ENCODE assay signal across 8 cellular contexts in genomic region chr17:50721194-50722010, GRCh38. TPM values are rescaled to one million over a fixed set of nuclear protein-coding genes. Genes with fewer than 3 reads are reported as not detected.
DNase-seq lines count a peak whose midpoint lies in the region; ATAC-seq, FAIRE-seq and TF ChIP-seq lines count a peak whose summit lies in the region.

No MANE protein-coding gene starts in this region.

- no peak for ATAC-seq in activated T-helper 17 cell treated with anti-CD3 and anti-CD28 coated beads, Interleukin-2, amount 50 U/mL, for 72 hours (replicated peaks)
- ATAC-seq in thoracic aorta (ENCODE audit: insufficient number of reproducible peaks, low FRiP score, low read depth) (no peak), HG02981 (IDR thresholded peaks at IDR 0.05; ENCODE audit: unreplicated experiment) (no peak)

- H3K4me1 ChIP-seq in keratinocyte (ENCODE audit: control insufficient read depth, extremely low read depth, insufficient read depth, low read length) (peaks cover 20% of the 10 kb centered on the region), thoracic aorta (ENCODE audit: control insufficient read depth in 1 of 2, low read depth in 2 of 2) (peaks cover 41 to 58% of the 10 kb centered on the region in 2 donors)

- peaks cover 70% of the 10 kb centered on the region for H3K79me2 ChIP-seq in keratinocyte (ENCODE audit: control insufficient read depth, insufficient read depth, low read length)

- H3K27ac Mint-ChIP-seq in activated T-helper 17 cell treated with anti-CD3 and anti-CD28 coated beads, Interleukin-2, amount 50 U/mL, for 72 hours: peak overlapping the region; percentile 88

- H3K27me3 ChIP-seq in keratinocyte (ENCODE audit: control insufficient read depth, extremely low read depth, insufficient read depth, low read length) (no peaks in the 10 kb centered on the region), thoracic aorta (replicated peaks; ENCODE audit: insufficient read depth) (no peaks in the 10 kb centered on the region)

- H2AFZ ChIP-seq in keratinocyte (ENCODE audit: control insufficient read depth, low read length): no peak overlapping the region

- H3K27ac ChIP-seq in keratinocyte (ENCODE audit: control insufficient read depth, insufficient read depth, low read length) (peak overlapping the region; percentile 97), thoracic aorta (peak overlapping the region in 1 of 2 donors; percentile 94)

- POLR2A ChIA-PET in HEK293T (lab: Yijun Ruan, JAX): interaction anchor here (0.7 kb wide), 1 partner anchor 13 kb away, joined by 4 read pairs; no protein-coding TSS in a partner anchor

- peak overlapping the region; percentile 90 for H3K4me3 Mint-ChIP-seq in activated T-helper 17 cell treated with anti-CD3 and anti-CD28 coated beads, Interleukin-2, amount 50 U/mL, for 72 hours

- peak overlapping the region; percentile 79 for H3K4me2 ChIP-seq in keratinocyte (ENCODE audit: control insufficient read depth, extremely low read depth, insufficient read depth, low read depth, low read length)

- H3K4me3 ChIP-seq in AG09309 (ENCODE audit: control insufficient read depth, low read depth, low read length) (peak overlapping the region; percentile 67), keratinocyte (ENCODE audit: control insufficient read depth in 2 of 3, extremely low read depth in 1 of 3, insufficient read depth in 2 of 3, low read depth in 1 of 3, low read length in 3 of 3) (peak overlapping the region; percentile 82 to 97 (median 97)), thoracic aorta (peak overlapping the region; percentile 81)

- H3K4me1 Mint-ChIP-seq in activated T-helper 17 cell treated with anti-CD3 and anti-CD28 coated beads, Interleukin-2, amount 50 U/mL, for 72 hours: peaks cover 14% of the 10 kb centered on the region

- no peak for FAIRE-seq in keratinocyte (lab: Jason Lieb, UNC)

- peaks cover 35% of the 10 kb centered on the region for H4K20me1 ChIP-seq in keratinocyte (ENCODE audit: control insufficient read depth, extremely low read depth, insufficient read depth, low read length)

- dilution Hi-C loops in keratinocyte (cut with MboI; ENCODE audit: extremely low pct_ligation_motif_present, low sequenced_read_pairs): no loop called here

- no peaks in the 10 kb centered on the region for H3K9me3 Mint-ChIP-seq in activated T-helper 17 cell treated with anti-CD3 and anti-CD28 coated beads, Interleukin-2, amount 50 U/mL, for 72 hours

- H3K9ac ChIP-seq in keratinocyte (ENCODE audit: control insufficient read depth, extremely low read depth, insufficient read depth, low read length): peak overlapping the region; percentile 99

- no peaks in the 10 kb centered on the region for H3K9me3 ChIP-seq in keratinocyte (ENCODE audit: control insufficient read depth, low read depth, low read length)
- no peaks in the 10 kb centered on the region for H3K9me3 ChIP-seq in thoracic aorta

- TF ChIP-seq CTCF in AG09309 (IDR thresholded peaks at IDR 0.05; ENCODE audit: control insufficient read depth, insufficient read depth, low read depth, low read length, missing control alignments) (no peak), keratinocyte (optimal IDR thresholded peaks at IDR 0.05 in 1 of 3, IDR thresholded peaks at IDR 0.05 in 1 of 3, conservative IDR thresholded peaks at IDR 0.05 in 1 of 3; ENCODE audit: extremely low read depth in 1 of 3, insufficient read depth in 2 of 3, low read length in 3 of 3) (no peak), thoracic aorta (IDR thresholded peaks at IDR 0.05) (no peak)

- H3K27me3 Mint-ChIP-seq in activated T-helper 17 cell treated with anti-CD3 and anti-CD28 coated beads, Interleukin-2, amount 50 U/mL, for 72 hours: no peaks in the 10 kb centered on the region

- H3K36me3 ChIP-seq in keratinocyte (ENCODE audit: control insufficient read depth in 2 of 2, extremely low read depth in 1 of 2, insufficient read depth in 2 of 2, low read length in 2 of 2): no peaks in the 10 kb centered on the region
- H3K36me3 ChIP-seq in thoracic aorta: no peaks in the 10 kb centered on the region

- peaks cover 58% of the 10 kb centered on the region for H3K36me3 Mint-ChIP-seq in activated T-helper 17 cell treated with anti-CD3 and anti-CD28 coated beads, Interleukin-2, amount 50 U/mL, for 72 hours (ENCODE audit: low read depth)

- DNase-seq in AG09309 (ENCODE audit: low read depth) (no peak), HEK293T (ENCODE audit: extremely low spot score) (no peak), keratinocyte (ENCODE audit: low read depth, low spot score) (no peak), thoracic aorta (ENCODE audit: low spot score) (no peak), NCI-H1092 treated with DMSO at 0.1 percent for 48 hours (lab: John Stamatoyannopoulos, UW) (no peak)
- DNase-seq in activated CD4-positive, alpha-beta T cell treated with anti-CD3 and anti-CD28 coated beads for 4 hours: no peak

- CTCF ChIA-PET in HEK293T (lab: Yijun Ruan, JAX): no interaction called here

- no peaks in the 10 kb centered on the region for H3K9me1 ChIP-seq in keratinocyte (ENCODE audit: control insufficient read depth, extremely low read depth, insufficient read depth, low read length)

TF ChIP-seq in HEK293T, 16 proteins besides CTCF, POLR2A, EP300 and RAD21:
- TF ChIP-seq HDGF (IDR thresholded peaks at IDR 0.05; ENCODE audit: borderline replicate concordance): no peak
- TF ChIP-seq FOXK2 (IDR thresholded peaks at IDR 0.05): no peak
- 0 out of 2 replicates have a peak, but pooled peaks have one; percentile 5 for TF ChIP-seq ARNT (IDR thresholded peaks at IDR 0.05)
- TF ChIP-seq TARDBP (IDR thresholded peaks at IDR 0.05): no peak
- no peak for TF ChIP-seq L3MBTL2 (conservative IDR thresholded peaks at IDR 0.05)
- TF ChIP-seq SP1 (IDR thresholded peaks at IDR 0.05): no peak
- TF ChIP-seq, protein P1, sequence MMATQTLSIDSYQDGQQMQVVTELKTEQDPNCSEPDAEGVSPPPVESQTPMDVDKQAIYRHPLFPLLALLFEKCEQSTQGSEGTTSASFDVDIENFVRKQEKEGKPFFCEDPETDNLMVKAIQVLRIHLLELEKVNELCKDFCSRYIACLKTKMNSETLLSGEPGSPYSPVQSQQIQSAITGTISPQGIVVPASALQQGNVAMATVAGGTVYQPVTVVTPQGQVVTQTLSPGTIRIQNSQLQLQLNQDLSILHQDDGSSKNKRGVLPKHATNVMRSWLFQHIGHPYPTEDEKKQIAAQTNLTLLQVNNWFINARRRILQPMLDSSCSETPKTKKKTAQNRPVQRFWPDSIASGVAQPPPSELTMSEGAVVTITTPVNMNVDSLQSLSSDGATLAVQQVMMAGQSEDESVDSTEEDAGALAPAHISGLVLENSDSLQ (IDR thresholded peaks at IDR 0.05): peak; percentile 86
- no peak for TF ChIP-seq ELF4 (IDR thresholded peaks at IDR 0.05)
- TF ChIP-seq BHLHE40 (IDR thresholded peaks at IDR 0.05; ENCODE audit: borderline replicate concordance): no peak
- no peak for TF ChIP-seq NFRKB (IDR thresholded peaks at IDR 0.05)
- no peak for TF ChIP-seq SUZ12 (IDR thresholded peaks at IDR 0.05)
- peak; percentile 49; the same call in 1 of the 2 replicates for TF ChIP-seq CTBP1 (IDR thresholded peaks at IDR 0.05; ENCODE audit: borderline replicate concordance)
- TF ChIP-seq LEF1 (IDR thresholded peaks at IDR 0.05; ENCODE audit: borderline replicate concordance): no peak
- no peak for TF ChIP-seq FOXM1 (IDR thresholded peaks at IDR 0.05; ENCODE audit: borderline replicate concordance)
- no peak for TF ChIP-seq FOXA1 (IDR thresholded peaks at IDR 0.05)
- no peak for TF ChIP-seq ZNF384 (IDR thresholded peaks at IDR 0.05)
TF ChIP-seq in HEK293T: peak in this region for 3.

RNA-seq across cellular contexts. Expression of gene LUC7L3, which starts 2.0 kb away (rescaled TPM):
- 100 to 1,000 TPM; 113 to 142 TPM for total RNA-seq in activated T-helper 17 cell treated with anti-CD3 and anti-CD28 coated beads, Interleukin-2, amount 50 U/mL, for 72 hours
- polyA plus RNA-seq in keratinocyte: 47.8 to 92.4 TPM (median 53.3 TPM) in 3 replicates
- polyA plus RNA-seq in keratinocyte (2011; ENCODE audit: low read depth): 521 TPM
- polyA plus RNA-seq in keratinocyte (2011; cell fraction: cytosol; rRNA removed): 21.0 and 29.9 TPM in 2 replicates
- polyA plus RNA-seq in keratinocyte (2011; cell fraction: nucleus; rRNA removed): 153 and 263 TPM in 2 replicates
- 64.5 and 89.1 TPM in 2 replicates for polyA plus RNA-seq in keratinocyte (2012; ENCODE audit: low replicate concordance)
- 4.0 to 18.2 TPM (median 4.3 TPM) in 3 replicates for polyA minus RNA-seq in keratinocyte
- 12.9 TPM for polyA minus RNA-seq in keratinocyte (2011; cell fraction: cytosol; rRNA and poly(A)+ RNA removed)
- polyA minus RNA-seq in keratinocyte (2011; cell fraction: nucleus; rRNA and poly(A)+ RNA removed): 48.9 and 58.2 TPM in 2 replicates
- 100 to 1,000 TPM in 1 of 2 donors, 10 to 100 TPM in 1; 60.8 to 136 TPM for total RNA-seq in thoracic aorta

RNA-seq across cellular contexts. Expression of gene ANKRD40, which starts 13.7 kb away (rescaled TPM):
- total RNA-seq in activated T-helper 17 cell treated with anti-CD3 and anti-CD28 coated beads, Interleukin-2, amount 50 U/mL, for 72 hours: 10 to 100 TPM; 13.0 to 29.9 TPM
- polyA plus RNA-seq in keratinocyte: 19.3 to 39.8 TPM (median 32.7 TPM) in 3 replicates
- polyA plus RNA-seq in keratinocyte (2011; ENCODE audit: low read depth): 5.4 TPM
- 22.2 and 33.6 TPM in 2 replicates for polyA plus RNA-seq in keratinocyte (2011; cell fraction: cytosol; rRNA removed)
- polyA plus RNA-seq in keratinocyte (2011; cell fraction: nucleus; rRNA removed): 31.0 and 36.9 TPM in 2 replicates
- polyA plus RNA-seq in keratinocyte (2012; ENCODE audit: low replicate concordance): 13.4 and 22.8 TPM in 2 replicates
- 16.5 to 30.1 TPM (median 20.5 TPM) in 3 replicates for polyA minus RNA-seq in keratinocyte
- polyA minus RNA-seq in keratinocyte (2011; cell fraction: cytosol; rRNA and poly(A)+ RNA removed): 21.7 TPM
- 11.2 and 20.5 TPM in 2 replicates for polyA minus RNA-seq in keratinocyte (2011; cell fraction: nucleus; rRNA and poly(A)+ RNA removed)
- 10 to 100 TPM; 38.6 to 61.9 TPM for total RNA-seq in thoracic aorta

RNA-seq across cellular contexts. Expression of gene ANKRD40CL, which starts 45.9 kb away (rescaled TPM):
- not detected for total RNA-seq in activated T-helper 17 cell treated with anti-CD3 and anti-CD28 coated beads, Interleukin-2, amount 50 U/mL, for 72 hours
- polyA plus RNA-seq in keratinocyte: not detected in 3 replicates
- polyA plus RNA-seq in keratinocyte (2011; ENCODE audit: low read depth): not detected
- polyA plus RNA-seq in keratinocyte (2011; cell fraction: cytosol; rRNA removed): not detected in 2 replicates
- not detected in 2 replicates for polyA plus RNA-seq in keratinocyte (2011; cell fraction: nucleus; rRNA removed)
- polyA plus RNA-seq in keratinocyte (2012; ENCODE audit: low replicate concordance): not detected in 2 replicates
- not detected in 3 replicates for polyA minus RNA-seq in keratinocyte
- polyA minus RNA-seq in keratinocyte (2011; cell fraction: cytosol; rRNA and poly(A)+ RNA removed): not detected
- not detected in 2 replicates for polyA minus RNA-seq in keratinocyte (2011; cell fraction: nucleus; rRNA and poly(A)+ RNA removed)
- not detected for total RNA-seq in thoracic aorta
